In the genomic region with DNA sequence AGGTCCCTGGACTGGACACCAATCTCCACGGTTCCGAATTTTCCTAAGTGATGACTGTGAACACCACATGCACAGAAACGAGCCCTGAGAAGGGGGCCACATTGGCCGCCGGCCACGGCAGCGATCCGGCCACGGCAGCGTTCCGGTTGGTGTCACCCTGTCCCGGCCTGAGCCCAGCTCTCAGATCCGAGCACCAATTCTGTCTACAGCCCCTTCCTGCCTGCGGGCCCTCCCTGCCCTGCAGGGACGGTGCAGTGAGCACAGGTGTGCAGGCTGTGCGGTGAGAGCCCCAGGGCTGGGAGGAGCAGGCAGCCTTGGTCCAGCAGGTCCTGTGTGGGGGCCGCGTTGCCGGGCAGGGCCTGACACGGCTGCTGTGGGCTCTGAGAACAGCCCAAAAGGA, we compare ENCODE assay signal across 28 cellular contexts. TPM values are rescaled to one million over a fixed set of nuclear protein-coding genes. Genes with fewer than 3 reads are reported as not detected.
"Had no signal": no experiment of that assay in that cellular context is flagged by ENCODE, and none has a peak within 500 bp of the region (broad histone marks: within the 10 kb centered on the region; RNA-seq: fewer than 3 reads in every experiment).

No MANE protein-coding gene starts in this region.

- FAIRE-seq: endometrium, frontal cortex, islet of Langerhans had no signal

- H3K9me3 Mint-ChIP-seq: naive B cell, nephron, type B pancreatic cell had no signal

- H3K27me3 ChIP-seq: dorsolateral prefrontal cortex, heart left ventricle, neutrophil, stomach had no signal

- H3K27me3 Mint-ChIP-seq: naive B cell, type B pancreatic cell had no signal

- H3K27ac ChIP-seq: heart left ventricle, neutrophil, psoas muscle, stomach, thoracic aorta had no signal

- H3K9me3 ChIP-seq: heart left ventricle, neutrophil, psoas muscle, stomach, thoracic aorta had no signal

- H3K4me1 ChIP-seq: psoas muscle had no signal

- DNase-seq: cortex of kidney; dorsolateral prefrontal cortex; effector CD8-positive, alpha-beta T cell; heart left ventricle; hippocampal formation; kidney glomerular epithelial cell; mesendoderm; naive B cell; retina; stimulated activated CD4-positive, alpha-beta T cell treated with anti-CD3 and anti-CD28 coated beads, Interleukin-2, amount 100 ng/mL, for 24 hours; stimulated activated naive CD4-positive, alpha-beta T cell; stomach had no signal

- H3K4me3 Mint-ChIP-seq: nephron, type B pancreatic cell had no signal

- ATAC-seq: esophagus mucosa, psoas muscle, sciatic nerve had no signal

- H3K36me3 ChIP-seq: neutrophil had no signal

- H3K4me3 ChIP-seq: dorsolateral prefrontal cortex, heart left ventricle, psoas muscle, stomach, thoracic aorta had no signal

RNA-seq across cellular contexts. Expression of gene CYP2W1, which starts 31.7 kb away (rescaled TPM):
- total RNA-seq: fibroblast of lung, frontal cortex, glomerular endothelial cell, heart left ventricle, lung microvascular endothelial cell, osteoblast, psoas muscle, skeletal muscle tissue, thoracic aorta had no signal
- polyA plus RNA-seq: fibroblast of lung, heart left ventricle, liver, psoas muscle had no signal
